In the genomic region with DNA sequence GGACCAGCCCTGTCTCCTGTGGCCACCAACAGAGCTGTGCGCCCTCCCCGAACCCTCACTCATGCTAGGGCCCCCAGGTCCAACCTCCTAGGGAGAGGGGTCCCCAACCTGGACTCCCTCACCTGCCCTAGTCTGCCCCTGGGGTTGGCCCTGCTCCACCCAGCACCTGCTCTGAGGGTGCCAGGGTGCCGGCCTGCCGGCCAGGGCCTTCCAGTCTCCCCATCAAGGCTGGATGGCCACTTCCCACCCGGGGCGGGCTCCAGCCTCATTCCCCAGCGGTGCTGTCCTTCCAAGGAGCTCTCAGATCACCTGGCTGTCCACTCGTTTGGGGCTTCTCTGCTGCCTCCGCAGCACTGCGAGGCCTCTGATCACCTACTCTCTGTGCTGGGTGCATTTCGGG, we compare ENCODE assay signal across 24 cellular contexts.
"Had no signal": no experiment of that assay in that cellular context is flagged by ENCODE, and none has a peak within 500 bp of the region (broad histone marks: within the 10 kb centered on the region; RNA-seq: fewer than 3 reads in every experiment).

No MANE protein-coding gene starts in this region.

- H3K4me3 ChIP-seq: esophagus squamous epithelium, heart right ventricle, left lung, prostate gland, right atrium auricular region, testis, tibial artery, upper lobe of left lung had no signal

- H3K36me3 ChIP-seq: esophagus squamous epithelium, heart right ventricle, left lung, prostate gland, right atrium auricular region, tibial artery, upper lobe of left lung had no signal

- H3K4me1 ChIP-seq: esophagus squamous epithelium, heart right ventricle, left lung, parathyroid adenoma, prostate gland, right atrium auricular region, testis, tibial artery had no signal

- H3K27ac ChIP-seq: esophagus squamous epithelium, heart right ventricle, left lung, neutrophil, parathyroid adenoma, prostate gland, right atrium auricular region, testis, tibial artery, upper lobe of left lung had no signal

- DNase-seq: cortex of kidney; effector memory CD8-positive, alpha-beta T cell; erythroblast; esophagus squamous epithelium; foreskin melanocyte; glutamatergic neuron; heart right ventricle; hippocampal formation; left cardiac atrium; left lung; midbrain; naive thymus-derived CD4-positive, alpha-beta T cell; stimulated activated CD4-positive, alpha-beta T cell treated with anti-CD3 and anti-CD28 coated beads, Interleukin-4, amount 100 ng/mL, for 4 hours; stimulated activated naive CD8-positive, alpha-beta T cell treated with anti-CD3 and anti-CD28 coated beads, Interleukin-15, Interleukin-2, amounts not matched to agents 100 U/mL and 50 U/mL, for 24 hours; substantia nigra; testis; tibial artery had no signal

- H3K9me3 ChIP-seq: esophagus squamous epithelium, heart right ventricle, left lung, neutrophil, prostate gland, right atrium auricular region, testis, tibial artery, upper lobe of left lung had no signal

- H2AFZ ChIP-seq: parathyroid adenoma had no signal

- H3K27me3 ChIP-seq: heart right ventricle, left lung, neutrophil, right atrium auricular region, testis, upper lobe of left lung had no signal

- ATAC-seq: effector memory CD8-positive, alpha-beta T cell; heart right ventricle; left cardiac atrium; left lung; naive thymus-derived CD4-positive, alpha-beta T cell; sciatic nerve; stimulated activated memory B cell treated with anti-CD40 and anti-IgM and Interleukin-4, amounts not matched to agents 10 μg/mL and 1 μg/mL and 100 μg/mL, for 72 hours; stimulated activated naive CD8-positive, alpha-beta T cell treated with anti-CD3 and anti-CD28 coated beads, Interleukin-15, Interleukin-2, amounts not matched to agents 100 U/mL and 50 U/mL, for 24 hours had no signal

- H3K9ac ChIP-seq: parathyroid adenoma had no signal

- H3K79me2 ChIP-seq: parathyroid adenoma had no signal
